ENCODE assay signal across 8 cellular contexts in genomic region chr18:36829362-36830140, GRCh38. TPM values are rescaled to one million over a fixed set of nuclear protein-coding genes. Genes with fewer than 3 reads are reported as not detected.
A peak's percentile ranks its signal among the peaks of the same experiment; 100 is the strongest.
DNase-seq lines count a peak whose midpoint lies in the region; ATAC-seq and TF ChIP-seq lines count a peak whose summit lies in the region.

No MANE protein-coding gene starts in this region.

- intact Hi-C loops in IMR-90 (cut with micrococcal nuclease) (no loop called here), heart left ventricle (cut with DNase I) (no loop called here)

- peak overlapping the region; percentile 5; the same call in 1 of the 3 replicates for H2BK15ac ChIP-seq in IMR-90 (ENCODE audit: low read depth, low read length)

- H2AFZ ChIP-seq in IMR-90 (replicated peaks; ENCODE audit: low read length, poor library complexity), result peak overlapping the region; percentile 100

- no peak for TF ChIP-seq RAD21 in IMR-90 (IDR thresholded peaks at IDR 0.05; ENCODE audit: low read length)

- dilution Hi-C loops in IMR-90 (cut with HindIII; ENCODE audit: low sequenced_read_pairs, unreplicated experiment), result no loop called here

- peaks cover 23 to 42% of the 10 kb centered on the region in 2 experiments for H3K79me1 ChIP-seq in IMR-90 (ENCODE audit: low read depth in 1 of 2, low read length in 2 of 2)

- H3K27ac ChIP-seq in IMR-90 (ENCODE audit: insufficient read depth, low read length) (peak overlapping the region; percentile 27), heart left ventricle (peak overlapping the region in 11 of 12 donors; percentile 36 to 86 (median 71))

- peak overlapping the region; percentile 70 for H3K4me2 ChIP-seq in IMR-90 (ENCODE audit: low read depth, low read length)

- POLR2A ChIA-PET in IMR-90 (lab: Charles Lee; ENCODE audit: unreplicated experiment), result no interaction called here

- TF ChIP-seq POLR2A in IMR-90 (IDR thresholded peaks at IDR 0.05; ENCODE audit: low read depth, low read length), result no peak
- TF ChIP-seq POLR2A in heart left ventricle (IDR thresholded peaks at IDR 0.05), result no peak

- in situ Hi-C loops in Caki2 (cut with HindIII; ENCODE audit: low pct_unique_long_range_greater_than_20kb, low sequenced_read_pairs) (no loop called here), IMR-90 (cut with MboI; ENCODE audit: low sequenced_read_pairs) (no loop called here)

- no TSS peak for BruUV-seq in IMR-90 (replicated peaks; lab: Mats Ljungman, UMichigan)

- H3K4me1 ChIP-seq in IMR-90 (ENCODE audit: control insufficient read depth, insufficient read depth, low read length), result peaks cover 2% of the 10 kb centered on the region; the same call in 1 of the 2 replicates
- H3K4me1 ChIP-seq in heart left ventricle, result peaks cover 0 to 22% (median 11%) of the 10 kb centered on the region in 12 donors

- H3K9me3 ChIP-seq in IMR-90 (ENCODE audit: control insufficient read depth, insufficient read depth, low read length) (no peaks in the 10 kb centered on the region), heart left ventricle (no peaks in the 10 kb centered on the region)

- peak overlapping the region; percentile 24 for H3K4ac ChIP-seq in IMR-90 (ENCODE audit: low read depth, low read length)

- CTCF ChIA-PET in IMR-90 (lab: Yijun Ruan, JAX), result interaction anchor here (0.5 to 1.2 kb wide), 3 partner anchors 112 to 142 kb away, joined by 3 to 5 read pairs (median 3); no protein-coding TSS in a partner anchor

- peak overlapping the region; percentile 61 for H3K14ac ChIP-seq in IMR-90 (replicated peaks; ENCODE audit: low read depth, low read length)

- peaks cover 44% of the 10 kb centered on the region for H3K4me1 Mint-ChIP-seq in activated T-cell treated with anti-CD3 and anti-CD28 coated beads, Interleukin-2, amount 50 U/mL, for 72 hours (ENCODE audit: low read depth)

- H2BK5ac ChIP-seq in IMR-90 (ENCODE audit: low read depth, low read length, poor library complexity, severe bottlenecking), result peak overlapping the region; percentile 6

- H4K91ac ChIP-seq in IMR-90 (ENCODE audit: insufficient read depth, low read depth, low read length), result peak overlapping the region; percentile 63

- no peaks in the 10 kb centered on the region for H3K36me3 ChIP-seq in IMR-90 (ENCODE audit: control insufficient read depth, insufficient read depth, low read length)
- H3K36me3 ChIP-seq in heart left ventricle, result no peaks in the 10 kb centered on the region

- 23% methylated on average over 8 of the region's 17 CpGs; no CpG with 5 or more reads in 1 of the 2 experiments for whole genome bisulfite sequencing in IMR-90 (ENCODE audit: extremely low coverage in 2 of 2, insufficient read length in 1 of 2), 2 experiments
- WGBS in heart left ventricle, 4 donors, result 18 to 24% (median 20%) methylated on average over 11 to 17 of the region's 17 CpGs

- peaks cover 3 to 7% of the 10 kb centered on the region in 2 donors for H3K36me3 Mint-ChIP-seq in activated T-cell treated with anti-CD3 and anti-CD28 coated beads, Interleukin-2, amount 50 U/mL, for 72 hours (ENCODE audit: insufficient read depth in 2 of 2)

- peak overlapping the region; percentile 98 for H3K4me3 ChIP-seq in IMR-90 (ENCODE audit: insufficient read depth, low read depth, low read length)
- H3K4me3 ChIP-seq in heart left ventricle, result peak overlapping the region; percentile 77 to 97 (median 85)

- no peaks in the 10 kb centered on the region for H3K27me3 Mint-ChIP-seq in activated T-cell treated with anti-CD3 and anti-CD28 coated beads, Interleukin-2, amount 50 U/mL, for 72 hours (ENCODE audit: low read depth)

- H2BK120ac ChIP-seq in IMR-90 (ENCODE audit: low read depth, low read length), result peak overlapping the region; percentile 9; the same call in 1 of the 2 replicates

- H2BK20ac ChIP-seq in IMR-90 (ENCODE audit: low read depth, low read length), result no peak overlapping the region

- peaks cover 3% of the 10 kb centered on the region; the same call in 1 of the 2 replicates for H3K9me1 ChIP-seq in IMR-90 (ENCODE audit: insufficient read depth, low read length)

- H2AK5ac ChIP-seq in IMR-90 (ENCODE audit: low read depth, low read length), result peak overlapping the region; percentile 29; the same call in 1 of the 2 replicates

- DNase-seq in Caki2 (ENCODE audit: low read depth), result peak; percentile 9
- DNase-seq in IMR-90, result peak; percentile 19
- no peak for DNase-seq in activated T-cell treated with anti-CD3 and anti-CD28 coated beads, Interleukin-2, amount 50 U/mL, for 72 hours
- no peak for DNase-seq in heart left ventricle
- DNase-seq in renal cortical epithelial cell (ENCODE audit: low read depth), result peak; percentile 53
- DNase-seq in HuH-7.5 (ENCODE audit: low spot score), result no peak
- no peak for DNase-seq in Ammon's horn (ENCODE audit: low spot score)
- DNase-seq in effector CD8-positive, alpha-beta T cell (lab: John Stamatoyannopoulos, UW), result no peak

- peak overlapping the region; percentile 91 for H3K27ac Mint-ChIP-seq in activated T-cell treated with anti-CD3 and anti-CD28 coated beads, Interleukin-2, amount 50 U/mL, for 72 hours

- peak overlapping the region; percentile 62 for H3K9ac ChIP-seq in IMR-90 (ENCODE audit: low read depth, low read length)

- H4K20me1 ChIP-seq in IMR-90 (ENCODE audit: insufficient read depth, low read length), result no peaks in the 10 kb centered on the region

- H4K8ac ChIP-seq in IMR-90 (ENCODE audit: low read depth in 2 of 2, low read length in 2 of 2), result peak overlapping the region; percentile 72 to 74; a peak in 3 of 4 replicates

- no peaks in the 10 kb centered on the region for H3K9me3 Mint-ChIP-seq in activated T-cell treated with anti-CD3 and anti-CD28 coated beads, Interleukin-2, amount 50 U/mL, for 72 hours

- H3K27me3 ChIP-seq in IMR-90 (ENCODE audit: control insufficient read depth, insufficient read depth, low read length) (no peaks in the 10 kb centered on the region), heart left ventricle (no peaks in the 10 kb centered on the region)

- ATAC-seq in IMR-90 (ENCODE audit: low read depth) (peak; percentile 30), heart left ventricle (peak in 3 of 4 donors; percentile 2 to 34 (median 14))
- ATAC-seq in activated T-cell treated with anti-CD3 and anti-CD28 coated beads, Interleukin-2, amount 50 U/mL, for 72 hours (replicated peaks in 1 of 2), result no peak

- no peak for TF ChIP-seq CTCF in IMR-90 (conservative IDR thresholded peaks at IDR 0.05; ENCODE audit: low read depth, low read length)
- no peak for TF ChIP-seq CTCF in heart left ventricle (IDR thresholded peaks at IDR 0.05)

- H2AK9ac ChIP-seq in IMR-90 (replicated peaks; ENCODE audit: low read depth, low read length, poor library complexity), result peak overlapping the region; percentile 10

- H3K18ac ChIP-seq in IMR-90 (ENCODE audit: low read depth, low read length), result no peak overlapping the region

- peak overlapping the region; percentile 46 for H3K23ac ChIP-seq in IMR-90 (ENCODE audit: low read depth, low read length)

- H3K56ac ChIP-seq in IMR-90 (ENCODE audit: extremely low read depth, insufficient read depth, low read length), result peak overlapping the region; percentile 56; the same call in 1 of the 2 replicates

- H4K5ac ChIP-seq in IMR-90 (ENCODE audit: low read depth, low read length), result peak overlapping the region; percentile 29

- H3K4me3 Mint-ChIP-seq in activated T-cell treated with anti-CD3 and anti-CD28 coated beads, Interleukin-2, amount 50 U/mL, for 72 hours, result peak overlapping the region; percentile 83 to 95

TF ChIP-seq in IMR-90, 13 proteins besides CTCF, POLR2A, EP300 and RAD21:
- TF ChIP-seq CEBPB (IDR thresholded peaks at IDR 0.05; ENCODE audit: low read depth, low read length) (no peak), SMC3 (IDR thresholded peaks at IDR 0.05; ENCODE audit: low read depth, low read length) (no peak), NFE2L2 (IDR thresholded peaks at IDR 0.05; ENCODE audit: low read depth, low read length) (no peak), RCOR1 (IDR thresholded peaks at IDR 0.05; ENCODE audit: insufficient replicate concordance, low read length) (peak; percentile 1), MAZ (IDR thresholded peaks at IDR 0.05; ENCODE audit: borderline replicate concordance, low read depth, low read length) (no peak), FOS (IDR thresholded peaks at IDR 0.05; ENCODE audit: low read depth, low read length) (no peak), USF2 (IDR thresholded peaks at IDR 0.05; ENCODE audit: low read depth, low read length) (no peak)

RNA-seq across cellular contexts. Expression of gene KIAA1328, which starts 0.6 kb away (rescaled TPM):
- total RNA-seq in Caki2 (2014; rRNA removed; shearing (Covaris generic); ENCODE audit: low replicate concordance), result 0.38 and 4.1 TPM in 2 replicates
- total RNA-seq in IMR-90 (2012; rRNA removed), result 7.0 and 7.2 TPM in 2 replicates
- polyA plus RNA-seq in IMR-90 (2012; rRNA removed), result 2.3 and 2.4 TPM in 2 replicates
- 0.57 and 1.0 TPM in 2 replicates for polyA plus RNA-seq in IMR-90 (2012; cell fraction: cytosol; rRNA removed)
- polyA plus RNA-seq in IMR-90 (2012; cell fraction: nucleus; rRNA removed; ENCODE audit: low replicate concordance), result 1.5 and 8.7 TPM in 2 replicates
- total RNA-seq in activated T-cell treated with anti-CD3 and anti-CD28 coated beads, Interleukin-2, amount 50 U/mL, for 72 hours, result 1 to 10 TPM; 7.8 to 9.4 TPM
- total RNA-seq in heart left ventricle, result 1 to 10 TPM; 3.7 to 6.4 (median 4.4) TPM
- polyA plus RNA-seq in heart left ventricle, result 1 to 10 TPM; 1.4 to 3.5 TPM
- total RNA-seq in renal cortical epithelial cell, result 5.4 and 7.0 TPM in 2 replicates

RNA-seq across cellular contexts. Expression of gene TPGS2, which starts 0.7 kb away (rescaled TPM):
- total RNA-seq in Caki2 (2014; rRNA removed; shearing (Covaris generic); ENCODE audit: low replicate concordance), result 136 and 170 TPM in 2 replicates
- 151 and 201 TPM in 2 replicates for total RNA-seq in IMR-90 (2012; rRNA removed)
- polyA plus RNA-seq in IMR-90 (2012; rRNA removed), result 272 and 294 TPM in 2 replicates
- 136 and 173 TPM in 2 replicates for polyA plus RNA-seq in IMR-90 (2012; cell fraction: cytosol; rRNA removed)
- 41.7 and 85.9 TPM in 2 replicates for polyA plus RNA-seq in IMR-90 (2012; cell fraction: nucleus; rRNA removed; ENCODE audit: low replicate concordance)
- total RNA-seq in activated T-cell treated with anti-CD3 and anti-CD28 coated beads, Interleukin-2, amount 50 U/mL, for 72 hours, result 10 to 100 TPM; 58.8 to 62.6 TPM
- total RNA-seq in heart left ventricle, result 10 to 100 TPM; 22.2 to 67.6 (median 36.5) TPM
- polyA plus RNA-seq in heart left ventricle, result 10 to 100 TPM; 12.5 to 38.3 TPM
- 167 and 250 TPM in 2 replicates for total RNA-seq in renal cortical epithelial cell

Comparison
In these comparisons a context has a peak if more than half of its experiments do, and no peak if none do; other contexts are left out.
1. DNase-seq: peak in Caki2 (single experiment), IMR-90 (single experiment) and renal cortical epithelial cell (single experiment); none in activated T-cell treated with anti-CD3 and anti-CD28 coated beads, Interleukin-2, amount 50 U/mL, for 72 hours (0 of 2), heart left ventricle (0 of 5), HuH-7.5 (single experiment), Ammon's horn (single experiment) and effector CD8-positive, alpha-beta T cell (single experiment).
2. ATAC-seq: peak in IMR-90 (single experiment) and heart left ventricle (3 of 4); none in activated T-cell treated with anti-CD3 and anti-CD28 coated beads, Interleukin-2, amount 50 U/mL, for 72 hours (0 of 2).